In the genomic region with DNA sequence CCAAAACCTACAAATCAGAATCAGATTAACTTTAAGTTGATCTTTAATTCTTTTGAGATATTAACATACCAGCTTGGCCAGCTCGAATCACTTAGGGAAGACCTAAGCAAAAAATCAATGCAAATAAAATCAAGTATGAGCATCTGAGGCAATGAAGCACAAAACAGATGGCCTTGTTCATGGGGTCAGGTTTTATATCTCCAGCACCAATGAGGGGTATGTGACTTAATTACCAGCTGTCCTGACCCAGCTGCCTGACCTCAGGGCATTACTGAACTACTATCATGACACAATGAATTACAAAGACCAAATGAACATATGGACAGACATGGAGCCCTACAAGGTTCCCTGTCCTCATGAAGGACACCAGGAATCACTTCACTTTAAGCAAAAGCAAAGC, we compare ENCODE assay signal across 23 cellular contexts.
A peak's percentile ranks its signal among the peaks of the same experiment; 100 is the strongest.
DNase-seq lines count a peak whose midpoint lies in the region; ATAC-seq, FAIRE-seq and TF ChIP-seq lines count a peak whose summit lies in the region.
"Had no signal": no experiment of that assay in that cellular context is flagged by ENCODE, and none has a peak within 500 bp of the region (broad histone marks: within the 10 kb centered on the region; RNA-seq: fewer than 3 reads in every experiment).

No MANE protein-coding gene starts in this region.

- ATAC-seq in GM18907 (IDR thresholded peaks at IDR 0.05; ENCODE audit: unreplicated experiment), result no peak
- ATAC-seq: left lobe of liver; natural killer cell treated with Interleukin-12 subunit alpha and Interleukin-12 subunit beta and Interleukin-15 and Interleukin-18, amount 100 ng/mL, for 72 hours; sciatic nerve had no signal

- H3K4me3 Mint-ChIP-seq in neural progenitor cell (no peak overlapping the region), type B pancreatic cell (no peak overlapping the region)
- H3K4me3 Mint-ChIP-seq: activated B cell treated with CpG ODN at 0.5 μM for 24 hours; IgD-negative memory B cell; natural killer cell treated with Interleukin-12 subunit alpha and Interleukin-12 subunit beta and Interleukin-15 and Interleukin-18, amount 100 ng/mL, for 72 hours; T-helper 2 cell treated with Interferon-gamma antibody and Interleukin-4, amounts not matched to agents 5 μg/mL and 100 μg/mL, for 36 hours had no signal

- intact Hi-C loops in breast epithelium (cut with DNase I; ENCODE audit: low total_unique reads), result no loop called here

- no peak overlapping the region for H3K4me2 ChIP-seq in neural progenitor cell

- TF ChIP-seq CTCF in breast epithelium (IDR thresholded peaks at IDR 0.05) (no peak), neural progenitor cell (IDR thresholded peaks at IDR 0.05) (no peak), type B pancreatic cell (conservative IDR thresholded peaks at IDR 0.05) (no peak)

- H3K36me3 Mint-ChIP-seq in neural progenitor cell (peaks cover 12% of the 10 kb centered on the region), type B pancreatic cell (no peaks in the 10 kb centered on the region)
- H3K36me3 Mint-ChIP-seq: natural killer cell treated with Interleukin-12 subunit alpha and Interleukin-12 subunit beta and Interleukin-15 and Interleukin-18, amount 100 ng/mL, for 72 hours had no signal

- H3K27ac ChIP-seq in breast epithelium, result peak overlapping the region; percentile 61 to 65
- no peak overlapping the region for H3K27ac ChIP-seq in neural progenitor cell

- H3K79me2 ChIP-seq in neural progenitor cell (ENCODE audit: low read depth), result no peaks in the 10 kb centered on the region

- H3K27me3 Mint-ChIP-seq in neural progenitor cell (ENCODE audit: insufficient read depth, low read depth), result peaks cover 3% of the 10 kb centered on the region
- no peaks in the 10 kb centered on the region for H3K27me3 Mint-ChIP-seq in type B pancreatic cell
- H3K27me3 Mint-ChIP-seq: activated B cell treated with CpG ODN at 0.5 μM for 24 hours; IgD-negative memory B cell; natural killer cell treated with Interleukin-12 subunit alpha and Interleukin-12 subunit beta and Interleukin-15 and Interleukin-18, amount 100 ng/mL, for 72 hours had no signal

- DNase-seq in GM12892 (ENCODE audit: insufficient read length), result no peak
- peak; percentile 73 for DNase-seq in NCI-H69 (lab: John Stamatoyannopoulos, UW)
- DNase-seq in breast epithelium (ENCODE audit: low spot score in 2 of 2), result no peak
- no peak for DNase-seq in neural progenitor cell (ENCODE audit: low spot score)
- no peak for DNase-seq in type B pancreatic cell (ENCODE audit: extremely low spot score, unreplicated experiment)
- DNase-seq in H4 (ENCODE audit: low spot score), result no peak
- DNase-seq: activated B cell treated with CpG ODN at 0.5 μM for 24 hours; activated CD4-positive, alpha-beta T cell treated with anti-CD3 and anti-CD28 coated beads, Interleukin-2, amount 50 U/mL, for 48 hours; activated CD8-positive, alpha-beta memory T cell treated with anti-CD3 and anti-CD28 coated beads, Interleukin-2, amount 50 U/mL, for 48 hours; activated effector memory CD4-positive, alpha-beta T cell treated with anti-CD3 and anti-CD28 coated beads, Interleukin-2, amount 50 U/mL, for 16 hours; DMS153; GDM1; GOT3; midbrain; NCI-H1930; NK-92 treated with Interleukin-12 subunit alpha and Interleukin-12 subunit beta, amount 100 ng/mL, for 24 hours had no signal

- H3K4me1 Mint-ChIP-seq in neural progenitor cell, result peaks cover 29% of the 10 kb centered on the region
- peaks cover 22% of the 10 kb centered on the region for H3K4me1 Mint-ChIP-seq in type B pancreatic cell (ENCODE audit: unreplicated experiment)
- H3K4me1 Mint-ChIP-seq: activated B cell treated with CpG ODN at 0.5 μM for 24 hours, IgD-negative memory B cell had no signal

- H3K9ac ChIP-seq in neural progenitor cell, result no peak overlapping the region

- H3K4me3 ChIP-seq in breast epithelium, result no peak overlapping the region
- H3K4me3 ChIP-seq in neural progenitor cell, result no peak overlapping the region

- peak; percentile 69 for FAIRE-seq in GM12892 (lab: Jason Lieb, UNC)
- FAIRE-seq: RCC 7860 had no signal

- H3K4me1 ChIP-seq in breast epithelium (peaks cover 0 to 11% of the 10 kb centered on the region in 2 donors), neural progenitor cell (peaks cover 7% of the 10 kb centered on the region)

- TF ChIP-seq POLR2A in GM12892 (IDR thresholded peaks at IDR 0.05; ENCODE audit: low read depth, low read length) (no peak), breast epithelium (IDR thresholded peaks at IDR 0.05) (no peak)

- H3F3A ChIP-seq in neural progenitor cell (ENCODE audit: low read depth), result peaks cover 21% of the 10 kb centered on the region

- H3K27ac Mint-ChIP-seq in neural progenitor cell (peak overlapping the region; percentile 43), type B pancreatic cell (no peak overlapping the region)
- H3K27ac Mint-ChIP-seq: activated B cell treated with CpG ODN at 0.5 μM for 24 hours; natural killer cell treated with Interleukin-12 subunit alpha and Interleukin-12 subunit beta and Interleukin-15 and Interleukin-18, amount 100 ng/mL, for 72 hours; T-helper 2 cell treated with Interferon-gamma antibody and Interleukin-4, amounts not matched to agents 5 μg/mL and 100 μg/mL, for 36 hours had no signal

- H3K9me3 ChIP-seq in breast epithelium (no peaks in the 10 kb centered on the region), neural progenitor cell (ENCODE audit: low read depth) (no peaks in the 10 kb centered on the region)

- H3K27me3 ChIP-seq in breast epithelium, result no peaks in the 10 kb centered on the region
- H3K27me3 ChIP-seq in neural progenitor cell, result no peaks in the 10 kb centered on the region

- H4K20me1 ChIP-seq in neural progenitor cell (ENCODE audit: low read depth), result no peaks in the 10 kb centered on the region

- H2AFZ ChIP-seq in neural progenitor cell (replicated peaks), result no peak overlapping the region

- H3K9me3 Mint-ChIP-seq in neural progenitor cell, result no peaks in the 10 kb centered on the region
- no peaks in the 10 kb centered on the region for H3K9me3 Mint-ChIP-seq in type B pancreatic cell
- H3K9me3 Mint-ChIP-seq: activated B cell treated with CpG ODN at 0.5 μM for 24 hours; IgD-negative memory B cell; natural killer cell treated with Interleukin-12 subunit alpha and Interleukin-12 subunit beta and Interleukin-15 and Interleukin-18, amount 100 ng/mL, for 72 hours; T-helper 2 cell treated with Interferon-gamma antibody and Interleukin-4, amounts not matched to agents 5 μg/mL and 100 μg/mL, for 36 hours had no signal

- H3K36me3 ChIP-seq in breast epithelium (no peaks in the 10 kb centered on the region), neural progenitor cell (no peaks in the 10 kb centered on the region)
